ENCODE assay signal across 9 cellular contexts in the genomic region with DNA sequence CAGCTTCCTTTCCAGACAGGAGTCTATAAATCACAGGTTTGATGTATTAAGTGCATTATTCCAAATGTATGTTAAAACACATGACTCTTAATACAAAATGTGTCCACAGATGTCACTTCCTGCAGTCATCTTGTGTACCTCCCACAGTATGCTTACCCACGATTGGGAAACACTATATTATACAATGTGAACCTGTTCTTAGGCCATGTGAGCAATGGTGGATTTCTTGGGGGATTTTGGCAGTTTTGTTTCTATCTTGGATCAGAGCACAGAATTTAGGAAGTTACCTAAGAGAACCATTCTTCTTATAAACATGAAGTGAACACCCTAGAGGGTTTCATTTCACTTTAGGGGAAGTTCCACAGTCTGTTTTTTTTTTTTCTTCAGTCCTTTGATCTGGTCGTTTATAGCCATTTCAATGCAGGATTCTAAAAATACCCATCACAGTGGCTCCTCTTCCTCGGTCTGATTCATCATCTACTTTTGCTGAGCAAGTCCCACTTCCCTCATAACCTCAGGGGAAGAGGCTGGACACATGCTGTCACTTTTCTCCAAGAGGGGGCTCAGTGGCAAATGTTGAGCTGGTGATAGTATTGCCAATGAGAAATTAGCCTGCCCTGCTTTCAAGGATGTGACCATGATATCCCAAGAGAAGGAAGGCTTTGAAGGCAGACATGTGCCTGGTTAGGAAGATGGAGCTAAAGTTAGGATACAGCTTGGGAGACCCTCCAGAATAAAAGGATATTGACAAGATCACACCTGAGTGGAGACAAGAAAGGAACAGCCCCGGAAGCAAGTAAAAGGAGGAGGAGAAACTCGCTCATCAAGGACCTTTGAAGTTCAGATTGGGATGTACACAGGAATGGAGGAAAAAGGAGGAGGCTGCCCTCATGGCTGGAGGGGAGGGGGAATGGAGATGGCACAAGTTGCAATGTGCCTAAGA. TPM values are rescaled to one million over a fixed set of nuclear protein-coding genes. Genes with fewer than 3 reads are reported as not detected.
DNase-seq lines count a peak whose midpoint lies in the region; ATAC-seq and TF ChIP-seq lines count a peak whose summit lies in the region.
"Had no signal": no experiment of that assay in that cellular context is flagged by ENCODE, and none has a peak within 500 bp of the region (broad histone marks: within the 10 kb centered on the region; RNA-seq: fewer than 3 reads in every experiment).

No MANE protein-coding gene starts in this region.

- no peaks in the 10 kb centered on the region for H3K9me3 ChIP-seq in CD4-positive, CD25-positive, alpha-beta regulatory T cell (ENCODE audit: control insufficient read depth in 2 of 2, low read length in 2 of 2)
- H3K9me3 ChIP-seq in ovary = no peaks in the 10 kb centered on the region

- peak in 2 of 3 donors; percentile 8 to 51 for DNase-seq in CD4-positive, CD25-positive, alpha-beta regulatory T cell
- DNase-seq in 8988T (no peak), NCI-H1417 (lab: John Stamatoyannopoulos, UW) (no peak), ovary (no peak), NCI-H1930 (lab: John Stamatoyannopoulos, UW) (no peak)
- DNase-seq: T1000 had no signal

- no peaks in the 10 kb centered on the region for H3K36me3 ChIP-seq in CD4-positive, CD25-positive, alpha-beta regulatory T cell (ENCODE audit: control insufficient read depth, insufficient read depth, low read length)
- no peaks in the 10 kb centered on the region for H3K36me3 ChIP-seq in ovary

- peak; percentile 47 to 60 for ATAC-seq in CD4-positive, CD25-positive, alpha-beta regulatory T cell (ENCODE audit: low read depth in 2 of 2)
- ATAC-seq in GM19395 (IDR thresholded peaks at IDR 0.05; ENCODE audit: unreplicated experiment) = peak; percentile 59
- peak; percentile 45 for ATAC-seq in HG03457 (IDR thresholded peaks at IDR 0.05; ENCODE audit: unreplicated experiment)

- TF ChIP-seq EP300 in ovary (IDR thresholded peaks at IDR 0.05) = no peak

- H3K4me3 ChIP-seq in CD4-positive, CD25-positive, alpha-beta regulatory T cell (ENCODE audit: low read depth, low read length) = peak overlapping the region; percentile 75
- H3K4me3 ChIP-seq in ovary = no peak overlapping the region

- H3K4me1 Mint-ChIP-seq in CD4-positive, CD25-positive, alpha-beta regulatory T cell = peaks cover 29 to 36% (median 34%) of the 10 kb centered on the region in 4 donors
- peaks cover 43% of the 10 kb centered on the region for H3K4me1 Mint-ChIP-seq in activated naive CD8-positive, alpha-beta T cell (ENCODE audit: low read depth)

- peaks cover 34% of the 10 kb centered on the region for H3K4me1 ChIP-seq in CD4-positive, CD25-positive, alpha-beta regulatory T cell (ENCODE audit: control insufficient read depth, insufficient read depth, low read length, poor library complexity, severe bottlenecking)
- H3K4me1 ChIP-seq in ovary (ENCODE audit: insufficient read depth) = no peaks in the 10 kb centered on the region

- WGBS in ovary, 3 donors = 51 to 57% (median 55%) methylated on average over 5 of the region's 5 CpGs

- H3K27me3 Mint-ChIP-seq in CD4-positive, CD25-positive, alpha-beta regulatory T cell = no peaks in the 10 kb centered on the region
- no peaks in the 10 kb centered on the region for H3K27me3 Mint-ChIP-seq in activated naive CD8-positive, alpha-beta T cell

- no peak for TF ChIP-seq CTCF in ovary (IDR thresholded peaks at IDR 0.05)

- H3K27me3 ChIP-seq in CD4-positive, CD25-positive, alpha-beta regulatory T cell (ENCODE audit: control insufficient read depth, insufficient read depth, low read length) = no peaks in the 10 kb centered on the region
- H3K27me3 ChIP-seq in ovary = no peaks in the 10 kb centered on the region

- intact Hi-C loops in ovary (cut with DNase I) = no loop called here

- H3K9me3 Mint-ChIP-seq in CD4-positive, CD25-positive, alpha-beta regulatory T cell = no peaks in the 10 kb centered on the region
- H3K9me3 Mint-ChIP-seq in activated naive CD8-positive, alpha-beta T cell (ENCODE audit: low read depth) = no peaks in the 10 kb centered on the region

- H3K4me3 Mint-ChIP-seq in CD4-positive, CD25-positive, alpha-beta regulatory T cell = peak overlapping the region; percentile 22 to 80 (median 57)
- peak overlapping the region; percentile 71 for H3K4me3 Mint-ChIP-seq in activated naive CD8-positive, alpha-beta T cell

- peak overlapping the region; percentile 63 to 97 (median 64) for H3K27ac Mint-ChIP-seq in CD4-positive, CD25-positive, alpha-beta regulatory T cell
- peak overlapping the region; percentile 87 for H3K27ac Mint-ChIP-seq in activated naive CD8-positive, alpha-beta T cell

- H3K27ac ChIP-seq in CD4-positive, CD25-positive, alpha-beta regulatory T cell (ENCODE audit: insufficient read depth, low read length, poor library complexity, severe bottlenecking) = peak overlapping the region; percentile 60
- H3K27ac ChIP-seq in ovary = no peak overlapping the region

- no peak for TF ChIP-seq POLR2A in ovary (IDR thresholded peaks at IDR 0.05)

- H3K36me3 Mint-ChIP-seq in CD4-positive, CD25-positive, alpha-beta regulatory T cell = no peaks in the 10 kb centered on the region
- H3K36me3 Mint-ChIP-seq in activated naive CD8-positive, alpha-beta T cell = no peaks in the 10 kb centered on the region

RNA-seq across cellular contexts. Expression of gene PLEK, which starts 22.6 kb away (rescaled TPM):
- 10.1 TPM for total RNA-seq in CD4-positive, CD25-positive, alpha-beta regulatory T cell
- 1 to 10 TPM; 2.2 to 8.7 (median 5.1) TPM for polyA plus RNA-seq in CD4-positive, CD25-positive, alpha-beta regulatory T cell
- 10 to 100 TPM in 1 of 7 donors, 1 to 10 TPM in 6; 1.5 to 11.0 (median 2.7) TPM for total RNA-seq in ovary
- 10 to 100 TPM in 1 of 2 donors, 1 to 10 TPM in 1; 2.5 to 22.1 TPM for polyA plus RNA-seq in ovary

Comparison
In these comparisons a context has a peak if more than half of its experiments do, and no peak if none do; other contexts are left out.
1. DNase-seq: peak in CD4-positive, CD25-positive, alpha-beta regulatory T cell (2 of 3); none in 8988T (single experiment), NCI-H1417 (0 of 3), ovary (0 of 5) and NCI-H1930 (0 of 2).
2. Peak in every context shown above with its lines, with median percentiles within 50 percentile points of each other: ATAC-seq.